Comparison of ENCODE assay signal across 30 cellular contexts in genomic region chr3:42975955-42976354, GRCh38. TPM values are rescaled to one million over a fixed set of nuclear protein-coding genes. Genes with fewer than 3 reads are reported as not detected.
"Had no signal": no experiment of that assay in that cellular context is flagged by ENCODE, and none has a peak within 500 bp of the region (broad histone marks: within the 10 kb centered on the region; RNA-seq: fewer than 3 reads in every experiment).

No MANE protein-coding gene starts in this region.

- ATAC-seq: effector memory CD8-positive, alpha-beta T cell; esophagus mucosa; foreskin keratinocyte; gastrocnemius medialis; gastroesophageal sphincter; heart left ventricle; heart right ventricle had no signal

- H3K4me1 ChIP-seq: colonic mucosa, foreskin keratinocyte had no signal

- H3K4me3 ChIP-seq: colonic mucosa, coronary artery, dorsolateral prefrontal cortex, esophagus muscularis mucosa, esophagus squamous epithelium, gastrocnemius medialis, gastroesophageal sphincter, heart left ventricle, heart right ventricle had no signal

- H3K27me3 ChIP-seq: gastroesophageal sphincter had no signal

- H3K27ac ChIP-seq: colonic mucosa, coronary artery, dorsolateral prefrontal cortex, epithelial cell of prostate, esophagus muscularis mucosa, esophagus squamous epithelium, foreskin keratinocyte, gastrocnemius medialis, gastroesophageal sphincter, heart left ventricle, heart right ventricle had no signal

- H3K36me3 ChIP-seq: colonic mucosa, esophagus muscularis mucosa, esophagus squamous epithelium, gastrocnemius medialis, gastroesophageal sphincter, heart left ventricle, heart right ventricle had no signal

- H3K4me3 Mint-ChIP-seq: dendritic cell treated with granulocyte-macrophage colony-stimulating factor and Interleukin-4, amounts not matched to agents 40 ng/mL and 50 ng/mL, for 4 days; effector memory CD8-positive, alpha-beta T cell; endodermal cell had no signal

- H3K27ac Mint-ChIP-seq: dendritic cell treated with granulocyte-macrophage colony-stimulating factor and Interleukin-4, amounts not matched to agents 40 ng/mL and 50 ng/mL, for 4 days; effector memory CD8-positive, alpha-beta T cell; endodermal cell had no signal

- DNase-seq: colonic mucosa; cortex of kidney; dermis blood vessel endothelial cell; dorsolateral prefrontal cortex; effector CD4-positive, alpha-beta T cell; effector CD8-positive, alpha-beta T cell; effector memory CD4-positive, alpha-beta T cell; effector memory CD8-positive, alpha-beta T cell; endodermal cell; erythroblast; esophagus squamous epithelium; foreskin fibroblast; foreskin keratinocyte; foreskin melanocyte; gastrocnemius medialis; glutamatergic neuron; head of caudate nucleus; heart left ventricle; heart right ventricle had no signal

- FAIRE-seq: colon, endometrium, endothelial cell of umbilical vein, frontal cortex had no signal

- H3K9me3 ChIP-seq: colonic mucosa, esophagus muscularis mucosa, gastrocnemius medialis had no signal

RNA-seq across cellular contexts. Expression of gene GASK1A, which starts 3.2 kb away (rescaled TPM):
- total RNA-seq: dermis blood vessel endothelial cell, endothelial cell of umbilical vein, glomerular endothelial cell had no signal
